In genomic region chr12:78157199-78157598, GRCh38 we compare ENCODE assay signal across 23 cellular contexts.
DNase-seq lines count a peak whose midpoint lies in the region; ATAC-seq, FAIRE-seq and TF ChIP-seq lines count a peak whose summit lies in the region.
"Had no signal": no experiment of that assay in that cellular context is flagged by ENCODE, and none has a peak within 500 bp of the region (broad histone marks: within the 10 kb centered on the region; RNA-seq: fewer than 3 reads in every experiment).

No MANE protein-coding gene starts in this region.

- no peak overlapping the region for H3K4me2 ChIP-seq in HepG2 (ENCODE audit: low read depth, low read length)

- no peaks in the 10 kb centered on the region for H3K36me3 Mint-ChIP-seq in WTC11

- no peak for TF ChIP-seq CTCF in HepG2 (CRISPR knock-in tag; IDR thresholded peaks at IDR 0.05)
- TF ChIP-seq CTCF in right lobe of liver (IDR thresholded peaks at IDR 0.05), result no peak
- no peak for TF ChIP-seq CTCF in WTC11 (IDR thresholded peaks at IDR 0.05)
- no peak for TF ChIP-seq CTCF in foreskin keratinocyte (conservative IDR thresholded peaks at IDR 0.05)

- intact Hi-C loops in HepG2 (cut with micrococcal nuclease; ENCODE audit: unreplicated experiment), result no loop called here
- intact Hi-C loops in right lobe of liver (cut with DNase I), result no loop called here

- H3K4me1 Mint-ChIP-seq in WTC11, result peaks cover 9% of the 10 kb centered on the region

- TF ChIP-seq EP300 in HepG2 (IDR thresholded peaks at IDR 0.05; ENCODE audit: low read depth in 2 of 2, low read length in 2 of 2) (no peak), HepG2 (CRISPR knock-in tag; IDR thresholded peaks at IDR 0.05; ENCODE audit: borderline replicate concordance) (no peak)

- BruUV-seq in HepG2 (replicated peaks; lab: Mats Ljungman, UMichigan), result no TSS peak

- POLR2A ChIA-PET in HepG2 (lab: Yijun Ruan, JAX) (no interaction called here), WTC11 (lab: Charles Lee) (no interaction called here)

- no peak overlapping the region for H2AFZ ChIP-seq in HepG2 (ENCODE audit: low read length)

- no peak overlapping the region for H3K4me3 Mint-ChIP-seq in WTC11

- CTCF ChIA-PET in HepG2 (lab: Yijun Ruan, JAX; ENCODE audit: low intra/inter-chr PET ratio, low total read pairs), result no interaction called here
- CTCF ChIA-PET in WTC11 (lab: Charles Lee), result interaction anchor here (0.5 kb wide), 1 partner anchor 9 kb away, joined by 3 read pairs; no protein-coding TSS in a partner anchor

- H3K4me3 ChIP-seq in HepG2 (replicated peaks in 1 of 3; ENCODE audit: insufficient read depth in 1 of 3, low read depth in 2 of 3, low read length in 3 of 3) (no peak overlapping the region), right lobe of liver (no peak overlapping the region)
- H3K4me3 ChIP-seq: SJSA1 had no signal

- H3K27me3 ChIP-seq in HepG2 (ENCODE audit: control insufficient read depth in 1 of 2, insufficient read depth in 2 of 2, low read length in 2 of 2), result no peaks in the 10 kb centered on the region
- no peaks in the 10 kb centered on the region for H3K27me3 ChIP-seq in right lobe of liver
- no peaks in the 10 kb centered on the region for H3K27me3 ChIP-seq in foreskin keratinocyte
- H3K27me3 ChIP-seq: SJSA1 had no signal

- TF ChIP-seq POLR2A in HepG2 (IDR thresholded peaks at IDR 0.05; ENCODE audit: insufficient read depth in 1 of 2, low read depth in 2 of 2, low read length in 2 of 2) (no peak), right lobe of liver (IDR thresholded peaks at IDR 0.05) (no peak)

- peak overlapping the region; percentile 64; the same call in 1 of the 2 replicates for H3K27ac Mint-ChIP-seq in WTC11

- no peaks in the 10 kb centered on the region for H3K27me3 Mint-ChIP-seq in WTC11 (ENCODE audit: low read depth)

- H3K4me1 ChIP-seq in HepG2 (ENCODE audit: insufficient read depth, low read length) (no peaks in the 10 kb centered on the region), right lobe of liver (no peaks in the 10 kb centered on the region), foreskin keratinocyte (peaks cover 12% of the 10 kb centered on the region)
- H3K4me1 ChIP-seq: Caco-2, SJSA1 had no signal

- H3K36me3 ChIP-seq in HepG2 (replicated peaks in 1 of 2; ENCODE audit: control insufficient read depth in 1 of 2, insufficient read depth in 2 of 2, low read length in 2 of 2), result no peaks in the 10 kb centered on the region
- no peaks in the 10 kb centered on the region for H3K36me3 ChIP-seq in right lobe of liver

- WGBS in HepG2 (ENCODE audit: low lambda C conversion rate), result 90% methylated on average over 1 of the region's 1 CpG
- WGBS in right lobe of liver (ENCODE audit: insufficient coverage, low coverage, low lambda C conversion rate, missing lambda C conversion rate), result 18% methylated on average over 1 of the region's 1 CpG

- no peaks in the 10 kb centered on the region for H3K79me2 ChIP-seq in HepG2 (ENCODE audit: insufficient read depth, low read length)

- DNase-seq in HepG2 (ENCODE audit: low spot score) (no peak), right lobe of liver (no peak), WTC11 (ENCODE audit: low spot score) (no peak), foreskin keratinocyte (peak; percentile 30 to 62), KG1 (lab: John Stamatoyannopoulos, UW) (no peak), NCI-H2029 treated with DMSO at 0.1 percent for 48 hours (lab: John Stamatoyannopoulos, UW) (no peak), DMS153 treated with DMSO at 0.1 percent for 48 hours (lab: John Stamatoyannopoulos, UW; ENCODE audit: unreplicated experiment) (no peak), NCI-H526 (lab: John Stamatoyannopoulos, UW) (no peak)
- DNase-seq: AML-193; Caco-2; DMS79; HCEC 1CT; Kasumi-1; NCI-H1436; NCI-H2081 treated with DMSO at 0.1 percent for 48 hours; NCI-H226; NCI-H526 treated with DMSO at 0.1 percent for 48 hours; NK-92 treated with Interleukin-12 subunit alpha and Interleukin-12 subunit beta, amount 100 ng/mL, for 24 hours had no signal

- H4K20me1 ChIP-seq in HepG2 (ENCODE audit: insufficient read depth, low read length), result no peaks in the 10 kb centered on the region

- ATAC-seq in HepG2, result no peak
- no peak for ATAC-seq in right lobe of liver
- ATAC-seq in WTC11, result no peak
- ATAC-seq in foreskin keratinocyte, result peak; percentile 85

- H3K27ac ChIP-seq in HepG2 (ENCODE audit: extremely low read length, insufficient read depth, low read length), result no peak overlapping the region
- H3K27ac ChIP-seq in right lobe of liver, result no peak overlapping the region
- H3K27ac ChIP-seq in foreskin keratinocyte, result no peak overlapping the region
- H3K27ac ChIP-seq: SJSA1 had no signal

- in situ Hi-C loops in HepG2 (cut with HindIII; ENCODE audit: extremely low pct_ligation_motif_present, low pct_unique_long_range_greater_than_20kb), result no loop called here

- H3K9me3 ChIP-seq in HepG2 (ENCODE audit: low read length) (no peaks in the 10 kb centered on the region), right lobe of liver (no peaks in the 10 kb centered on the region)
- H3K9me3 ChIP-seq: Caco-2, SJSA1 had no signal

- no peak overlapping the region for H3K9ac ChIP-seq in HepG2 (ENCODE audit: insufficient read depth, low read depth, low read length)

- TF ChIP-seq RAD21 in HepG2 (CRISPR knock-in tag; IDR thresholded peaks at IDR 0.05), result no peak

- no peak for FAIRE-seq in HepG2 (lab: Jason Lieb, UNC)
- FAIRE-seq: A204.1, G401.6, GM12892, GM19239 had no signal

- peaks cover 3% of the 10 kb centered on the region; the same call in 1 of the 2 replicates for H3K9me3 Mint-ChIP-seq in WTC11

TF ChIP-seq in HepG2, 621 proteins besides CTCF, POLR2A, EP300 and RAD21:
- TF ChIP-seq NFATC3 (CRISPR knock-in tag; IDR thresholded peaks at IDR 0.05), result no peak
- TF ChIP-seq TP53 (CRISPR knock-in tag; conservative IDR thresholded peaks at IDR 0.05), result 0 out of 2 replicates have a peak, but pooled peaks have one; percentile 27

TF ChIP-seq in WTC11, 78 proteins besides CTCF, POLR2A, EP300 and RAD21 (continues in another document):
- no peak for TF ChIP-seq TEAD1 (CRISPR knock-in tag; IDR thresholded peaks at IDR 0.05)
- no peak for TF ChIP-seq NR1H2 (CRISPR knock-in tag; IDR thresholded peaks at IDR 0.05)
- TF ChIP-seq E2F5 (CRISPR knock-in tag; IDR thresholded peaks at IDR 0.05), result no peak
- no peak for TF ChIP-seq FOXP4 (CRISPR knock-in tag; IDR thresholded peaks at IDR 0.05)
- no peak for TF ChIP-seq CREB1 (CRISPR knock-in tag; IDR thresholded peaks at IDR 0.05)
- TF ChIP-seq ZNF423 (CRISPR knock-in tag; IDR thresholded peaks at IDR 0.05), result no peak
- no peak for TF ChIP-seq PREB (CRISPR knock-in tag; IDR thresholded peaks at IDR 0.05; ENCODE audit: borderline replicate concordance)
- TF ChIP-seq FOXP1 (CRISPR knock-in tag; IDR thresholded peaks at IDR 0.05; ENCODE audit: borderline replicate concordance), result no peak
- TF ChIP-seq ATF2 (CRISPR knock-in tag; IDR thresholded peaks at IDR 0.05; ENCODE audit: borderline replicate concordance, low read depth), result no peak
- TF ChIP-seq HMGA2 (CRISPR knock-in tag; IDR thresholded peaks at IDR 0.05), result no peak
- TF ChIP-seq FOXJ3 (CRISPR knock-in tag; IDR thresholded peaks at IDR 0.05; ENCODE audit: borderline replicate concordance), result no peak
- no peak for TF ChIP-seq KAT7 (CRISPR knock-in tag; IDR thresholded peaks at IDR 0.05; ENCODE audit: borderline replicate concordance)
- no peak for TF ChIP-seq OVOL2 (CRISPR knock-in tag; IDR thresholded peaks at IDR 0.05; ENCODE audit: borderline replicate concordance)

Comparison
In these comparisons a context has a peak if more than half of its experiments do, and no peak if none do; other contexts are left out.
1. DNase-seq: peak in foreskin keratinocyte (2 of 2); none in HepG2 (single experiment), right lobe of liver (0 of 3), WTC11 (single experiment), KG1 (single experiment), NCI-H2029 treated with DMSO at 0.1 percent for 48 hours (single experiment), DMS153 treated with DMSO at 0.1 percent for 48 hours (single experiment) and NCI-H526 (0 of 2).
2. Of the 50 proteins assayed by ChIP-seq in both HepG2 and WTC11: peak only in HepG2: TP53; only in WTC11: none; in both: none; in neither: 49.